32 cellular contexts compared by ENCODE assay signal in the genomic region with DNA sequence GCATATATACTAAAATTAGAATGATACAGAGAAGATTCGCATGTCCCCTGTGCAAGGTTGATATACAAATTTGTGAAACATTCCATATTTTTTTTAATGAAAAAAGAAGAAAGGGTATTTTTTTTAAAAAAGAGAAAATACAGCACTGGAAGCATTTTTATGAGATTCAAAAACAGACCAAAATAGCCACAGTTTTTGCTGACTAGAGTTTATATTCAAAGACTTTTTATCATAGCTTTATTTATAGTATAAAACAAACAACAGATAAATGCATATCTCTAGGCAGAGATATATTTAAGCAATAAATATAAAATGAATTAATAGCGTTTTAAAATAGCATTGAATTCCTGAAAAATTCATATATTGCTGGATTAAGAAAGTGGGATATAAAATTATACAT.
DNase-seq lines count a peak whose midpoint lies in the region; ATAC-seq, FAIRE-seq and TF ChIP-seq lines count a peak whose summit lies in the region.
"Had no signal": no experiment of that assay in that cellular context is flagged by ENCODE, and none has a peak within 500 bp of the region (broad histone marks: within the 10 kb centered on the region; RNA-seq: fewer than 3 reads in every experiment).

No MANE protein-coding gene starts in this region.

- no peak overlapping the region for H3K4ac ChIP-seq in IMR-90 (ENCODE audit: low read depth, low read length)

- intact Hi-C loops in HepG2 (cut with micrococcal nuclease; ENCODE audit: unreplicated experiment), result no loop called here
- intact Hi-C loops in right lobe of liver (cut with DNase I), result no loop called here
- intact Hi-C loops in IMR-90 (cut with micrococcal nuclease), result no loop called here

- H3K27me3 Mint-ChIP-seq in activated naive CD8-positive, alpha-beta T cell treated with anti-CD3 and anti-CD28 coated beads for 36 hours, result no peaks in the 10 kb centered on the region
- H3K27me3 Mint-ChIP-seq: B cell; CD4-positive, alpha-beta memory T cell; CD4-positive, alpha-beta T cell; CD4-positive, CD25-positive, alpha-beta regulatory T cell; CD8-positive, alpha-beta memory T cell had no signal

- ATAC-seq in HepG2 (no peak), right lobe of liver (no peak), IMR-90 (ENCODE audit: low read depth) (no peak)
- ATAC-seq: A549; CD8-positive, alpha-beta T cell had no signal

- no peak overlapping the region for H2BK120ac ChIP-seq in IMR-90 (ENCODE audit: low read depth, low read length)

- TF ChIP-seq RAD21 in HepG2 (CRISPR knock-in tag; IDR thresholded peaks at IDR 0.05) (no peak), IMR-90 (IDR thresholded peaks at IDR 0.05; ENCODE audit: low read length) (no peak)

- TF ChIP-seq CTCF in HepG2 (CRISPR knock-in tag; IDR thresholded peaks at IDR 0.05), result no peak
- TF ChIP-seq CTCF in right lobe of liver (IDR thresholded peaks at IDR 0.05), result no peak
- TF ChIP-seq CTCF in IMR-90 (conservative IDR thresholded peaks at IDR 0.05; ENCODE audit: low read depth, low read length), result no peak

- in situ Hi-C loops in HepG2 (cut with HindIII; ENCODE audit: extremely low pct_ligation_motif_present, low pct_unique_long_range_greater_than_20kb) (no loop called here), IMR-90 (cut with MboI; ENCODE audit: low sequenced_read_pairs) (no loop called here)

- BruUV-seq in HepG2 (replicated peaks; lab: Mats Ljungman, UMichigan), result no TSS peak
- BruUV-seq in IMR-90 (replicated peaks; lab: Mats Ljungman, UMichigan), result no TSS peak

- H3K27me3 ChIP-seq in HepG2 (ENCODE audit: control insufficient read depth in 1 of 2, insufficient read depth in 2 of 2, low read length in 2 of 2) (no peaks in the 10 kb centered on the region), right lobe of liver (no peaks in the 10 kb centered on the region), IMR-90 (ENCODE audit: control insufficient read depth, insufficient read depth, low read length) (no peaks in the 10 kb centered on the region)
- H3K27me3 ChIP-seq: BE2C; BLaER1; BLaER1 treated with 17β-estradiol and CSF1 and Interleukin-3, amounts not matched to agents 10 nM and 100 nM had no signal

- no peak overlapping the region for H2BK20ac ChIP-seq in IMR-90 (ENCODE audit: low read depth, low read length)

- H3K9me1 ChIP-seq in IMR-90 (ENCODE audit: insufficient read depth, low read length), result no peaks in the 10 kb centered on the region

- WGBS in HepG2 (ENCODE audit: low lambda C conversion rate), result 1% methylated on average over 2 of the region's 2 CpGs
- 50% methylated on average over 2 of the region's 2 CpGs for WGBS in right lobe of liver (ENCODE audit: insufficient coverage, low coverage, low lambda C conversion rate, missing lambda C conversion rate)
- no CpG with 5 or more reads among the region's 2 CpGs for WGBS in IMR-90 (ENCODE audit: extremely low coverage in 2 of 2, insufficient read length in 1 of 2), 2 experiments

- H3K27ac Mint-ChIP-seq in activated naive CD8-positive, alpha-beta T cell treated with anti-CD3 and anti-CD28 coated beads for 36 hours, result no peak overlapping the region
- H3K27ac Mint-ChIP-seq: B cell; CD14-positive monocyte; CD4-positive, alpha-beta memory T cell; CD4-positive, alpha-beta T cell; CD8-positive, alpha-beta T cell had no signal

- no peaks in the 10 kb centered on the region for H3K79me1 ChIP-seq in IMR-90 (ENCODE audit: low read depth in 1 of 2, low read length in 2 of 2)

- H3K4me1 Mint-ChIP-seq in activated naive CD8-positive, alpha-beta T cell treated with anti-CD3 and anti-CD28 coated beads for 36 hours, result no peaks in the 10 kb centered on the region
- H3K4me1 Mint-ChIP-seq: B cell; CD14-positive monocyte; CD4-positive, CD25-positive, alpha-beta regulatory T cell had no signal

- no peak overlapping the region for H4K8ac ChIP-seq in IMR-90 (ENCODE audit: low read depth in 2 of 2, low read length in 2 of 2)

- H2AFZ ChIP-seq in HepG2 (ENCODE audit: low read length) (no peak overlapping the region), IMR-90 (replicated peaks; ENCODE audit: low read length, poor library complexity) (no peak overlapping the region)

- H3K9me3 ChIP-seq in HepG2 (ENCODE audit: low read length) (no peaks in the 10 kb centered on the region), right lobe of liver (no peaks in the 10 kb centered on the region), IMR-90 (ENCODE audit: control insufficient read depth, insufficient read depth, low read length) (no peaks in the 10 kb centered on the region)
- H3K9me3 ChIP-seq: A549, BE2C, Caco-2 had no signal

- H3K14ac ChIP-seq in IMR-90 (replicated peaks; ENCODE audit: low read depth, low read length), result no peak overlapping the region

- H3K36me3 ChIP-seq in HepG2 (replicated peaks in 1 of 2; ENCODE audit: control insufficient read depth in 1 of 2, insufficient read depth in 2 of 2, low read length in 2 of 2) (no peaks in the 10 kb centered on the region), right lobe of liver (no peaks in the 10 kb centered on the region), IMR-90 (ENCODE audit: control insufficient read depth, insufficient read depth, low read length) (no peaks in the 10 kb centered on the region)
- H3K36me3 ChIP-seq: BE2C; BLaER1; BLaER1 treated with 17β-estradiol and CSF1 and Interleukin-3, amounts not matched to agents 10 nM and 100 nM had no signal

- H4K91ac ChIP-seq in IMR-90 (ENCODE audit: insufficient read depth, low read depth, low read length), result no peak overlapping the region

- dilution Hi-C loops in IMR-90 (cut with HindIII; ENCODE audit: low sequenced_read_pairs, unreplicated experiment), result no loop called here

- TF ChIP-seq POLR2A in HepG2 (IDR thresholded peaks at IDR 0.05; ENCODE audit: insufficient read depth in 1 of 2, low read depth in 2 of 2, low read length in 2 of 2) (no peak), right lobe of liver (IDR thresholded peaks at IDR 0.05) (no peak), IMR-90 (IDR thresholded peaks at IDR 0.05; ENCODE audit: low read depth, low read length) (no peak)

- no peaks in the 10 kb centered on the region for H3K4me1 ChIP-seq in HepG2 (ENCODE audit: insufficient read depth, low read length)
- no peaks in the 10 kb centered on the region for H3K4me1 ChIP-seq in right lobe of liver
- no peaks in the 10 kb centered on the region for H3K4me1 ChIP-seq in IMR-90 (ENCODE audit: control insufficient read depth, insufficient read depth, low read length)
- H3K4me1 ChIP-seq: A549; BE2C; BLaER1; BLaER1 treated with 17β-estradiol and CSF1 and Interleukin-3, amounts not matched to agents 10 nM and 100 nM; Caco-2 had no signal

- H4K20me1 ChIP-seq in HepG2 (ENCODE audit: insufficient read depth, low read length) (no peaks in the 10 kb centered on the region), IMR-90 (ENCODE audit: insufficient read depth, low read length) (no peaks in the 10 kb centered on the region)
- H4K20me1 ChIP-seq: BLaER1; BLaER1 treated with 17β-estradiol and CSF1 and Interleukin-3, amounts not matched to agents 10 nM and 100 nM had no signal

- no peak overlapping the region for H4K5ac ChIP-seq in IMR-90 (ENCODE audit: low read depth, low read length)

- DNase-seq in HepG2 (ENCODE audit: low spot score) (no peak), right lobe of liver (no peak), IMR-90 (no peak)
- no peak for DNase-seq in activated naive CD8-positive, alpha-beta T cell treated with anti-CD3 and anti-CD28 coated beads for 36 hours
- DNase-seq: 8988T; ACHN; AML-193; BE2C; C1 segment of cervical spinal cord; Caco-2; Calu3; CD4-positive, alpha-beta memory T cell; CD4-positive, alpha-beta T cell; CD4-positive, CD25-positive, alpha-beta regulatory T cell; CD8-positive, alpha-beta memory T cell; CD8-positive, alpha-beta T cell; COR-L47; DMS 273 treated with DMSO at 0.1 percent for 48 hours; DMS153; DMS79; DMS79 treated with DMSO at 0.1 percent for 48 hours; DND-41; EL had no signal

- H2AK5ac ChIP-seq in IMR-90 (ENCODE audit: low read depth, low read length), result no peak overlapping the region

- no peak overlapping the region for H3K4me3 Mint-ChIP-seq in activated naive CD8-positive, alpha-beta T cell treated with anti-CD3 and anti-CD28 coated beads for 36 hours
- H3K4me3 Mint-ChIP-seq: B cell; CD14-positive monocyte; CD4-positive, alpha-beta memory T cell; CD4-positive, alpha-beta T cell; CD4-positive, CD25-positive, alpha-beta regulatory T cell; CD8-positive, alpha-beta memory T cell; CD8-positive, alpha-beta T cell had no signal

- H3K79me2 ChIP-seq in HepG2 (ENCODE audit: insufficient read depth, low read length), result no peaks in the 10 kb centered on the region

- no peak for FAIRE-seq in HepG2 (lab: Jason Lieb, UNC)
- FAIRE-seq: A204.1, A549, D721Med had no signal

- peaks cover 1% of the 10 kb centered on the region for H3K36me3 Mint-ChIP-seq in activated naive CD8-positive, alpha-beta T cell treated with anti-CD3 and anti-CD28 coated beads for 36 hours
- H3K36me3 Mint-ChIP-seq: CD14-positive monocyte; CD4-positive, alpha-beta memory T cell; CD4-positive, CD25-positive, alpha-beta regulatory T cell; CD8-positive, alpha-beta T cell had no signal

- H2BK5ac ChIP-seq in IMR-90 (ENCODE audit: low read depth, low read length, poor library complexity, severe bottlenecking), result no peak overlapping the region

- H3K27ac ChIP-seq in HepG2 (ENCODE audit: extremely low read length, insufficient read depth, low read length), result no peak overlapping the region
- no peak overlapping the region for H3K27ac ChIP-seq in right lobe of liver
- no peak overlapping the region for H3K27ac ChIP-seq in IMR-90 (ENCODE audit: insufficient read depth, low read length)
- H3K27ac ChIP-seq: 22Rv1; A549; BLaER1; BLaER1 treated with 17β-estradiol and CSF1 and Interleukin-3, amounts not matched to agents 10 nM and 100 nM; C4-2B had no signal

- H3K23ac ChIP-seq in IMR-90 (ENCODE audit: low read depth, low read length), result no peak overlapping the region

- H3K4me3 ChIP-seq in HepG2 (replicated peaks in 1 of 3; ENCODE audit: insufficient read depth in 1 of 3, low read depth in 2 of 3, low read length in 3 of 3) (no peak overlapping the region), right lobe of liver (no peak overlapping the region), IMR-90 (ENCODE audit: insufficient read depth, low read depth, low read length) (no peak overlapping the region)
- H3K4me3 ChIP-seq: A549; BLaER1; BLaER1 treated with 17β-estradiol and CSF1 and Interleukin-3, amounts not matched to agents 10 nM and 100 nM had no signal

- H3K56ac ChIP-seq in IMR-90 (ENCODE audit: extremely low read depth, insufficient read depth, low read length), result no peak overlapping the region

- H3K4me2 ChIP-seq in HepG2 (ENCODE audit: low read depth, low read length), result no peak overlapping the region
- H3K4me2 ChIP-seq in IMR-90 (ENCODE audit: low read depth, low read length), result no peak overlapping the region
- H3K4me2 ChIP-seq: A549; BLaER1; BLaER1 treated with 17β-estradiol and CSF1 and Interleukin-3, amounts not matched to agents 10 nM and 100 nM had no signal

- no peak overlapping the region for H2BK15ac ChIP-seq in IMR-90 (ENCODE audit: low read depth, low read length)

- TF ChIP-seq EP300 in HepG2 (IDR thresholded peaks at IDR 0.05; ENCODE audit: low read depth in 2 of 2, low read length in 2 of 2), result no peak
- no peak for TF ChIP-seq EP300 in HepG2 (CRISPR knock-in tag; IDR thresholded peaks at IDR 0.05; ENCODE audit: borderline replicate concordance)

- no peak overlapping the region for H3K18ac ChIP-seq in IMR-90 (ENCODE audit: low read depth, low read length)

- peaks cover 9% of the 10 kb centered on the region for H3K9me3 Mint-ChIP-seq in activated naive CD8-positive, alpha-beta T cell treated with anti-CD3 and anti-CD28 coated beads for 36 hours
- H3K9me3 Mint-ChIP-seq: CD4-positive, alpha-beta T cell had no signal

- H3K9ac ChIP-seq in HepG2 (ENCODE audit: insufficient read depth, low read depth, low read length) (no peak overlapping the region), IMR-90 (ENCODE audit: low read depth, low read length) (no peak overlapping the region)
- H3K9ac ChIP-seq: BLaER1; BLaER1 treated with 17β-estradiol and CSF1 and Interleukin-3, amounts not matched to agents 10 nM and 100 nM had no signal

- no peak overlapping the region for H2AK9ac ChIP-seq in IMR-90 (replicated peaks; ENCODE audit: low read depth, low read length, poor library complexity)

- CTCF ChIA-PET in HepG2 (lab: Yijun Ruan, JAX; ENCODE audit: low intra/inter-chr PET ratio, low total read pairs) (no interaction called here), IMR-90 (lab: Yijun Ruan, JAX) (interaction anchor here (0.6 kb wide), 1 partner anchor 30 kb away, joined by 4 read pairs; no protein-coding TSS in a partner anchor)

- POLR2A ChIA-PET in HepG2 (lab: Yijun Ruan, JAX), result no interaction called here
- POLR2A ChIA-PET in IMR-90 (lab: Charles Lee; ENCODE audit: unreplicated experiment), result no interaction called here
